ENCODE assay signal across 8 cellular contexts in the genomic region with DNA sequence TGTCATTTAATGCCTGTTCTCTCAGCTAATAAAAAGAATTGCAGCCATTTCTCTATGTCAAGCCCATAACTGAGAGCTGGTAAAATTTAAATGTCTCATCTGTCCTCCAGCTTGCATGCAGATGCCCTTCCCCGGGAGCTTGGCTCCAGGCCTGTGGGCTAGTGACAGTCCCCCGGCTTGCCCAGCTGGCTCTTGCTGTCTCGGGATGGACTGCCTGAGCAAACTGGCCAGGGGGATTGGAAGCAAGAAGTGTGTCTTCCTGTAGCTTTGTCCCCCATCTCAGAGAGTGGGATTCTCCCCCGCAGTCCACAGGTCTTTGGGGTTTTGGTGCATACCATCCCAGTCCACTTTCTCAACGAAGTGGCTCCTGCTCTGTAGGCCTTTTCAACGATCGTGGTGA. TPM values are rescaled to one million over a fixed set of nuclear protein-coding genes. Genes with fewer than 3 reads are reported as not detected.
"Had no signal": no experiment of that assay in that cellular context is flagged by ENCODE, and none has a peak within 500 bp of the region (broad histone marks: within the 10 kb centered on the region; RNA-seq: fewer than 3 reads in every experiment).

No MANE protein-coding gene starts in this region.

- H3K9me3 Mint-ChIP-seq: GM23338 had no signal

- H3K4me3 ChIP-seq: GM23248, GM23338, HAP-1 had no signal

- H3K27ac ChIP-seq: GM23248 had no signal

- H3K9ac ChIP-seq: GM23248 had no signal

- H3K4me2 ChIP-seq: GM23338 had no signal

- H3K4me1 ChIP-seq: HAP-1 had no signal

- H3K4me3 Mint-ChIP-seq: GM23338, H9, HFFc6 had no signal

- H3K27ac Mint-ChIP-seq: GM23338, H9, HFFc6 had no signal

- H3K9me3 ChIP-seq: HAP-1 had no signal

- H3K36me3 ChIP-seq: HAP-1 had no signal

- H2AFZ ChIP-seq: GM23248, GM23338 had no signal

- DNase-seq: GM23248, GOT3, H9, HCEC 1CT, HFFc6 had no signal

RNA-seq across cellular contexts. Expression of a gene that starts 53.9 kb away (rescaled TPM):
- total RNA-seq: GM23248, H1, H9, HFFc6 had no signal
- polyA plus RNA-seq: GM23248, GM23338 had no signal
